7 cellular contexts compared by ENCODE assay signal in the genomic region with DNA sequence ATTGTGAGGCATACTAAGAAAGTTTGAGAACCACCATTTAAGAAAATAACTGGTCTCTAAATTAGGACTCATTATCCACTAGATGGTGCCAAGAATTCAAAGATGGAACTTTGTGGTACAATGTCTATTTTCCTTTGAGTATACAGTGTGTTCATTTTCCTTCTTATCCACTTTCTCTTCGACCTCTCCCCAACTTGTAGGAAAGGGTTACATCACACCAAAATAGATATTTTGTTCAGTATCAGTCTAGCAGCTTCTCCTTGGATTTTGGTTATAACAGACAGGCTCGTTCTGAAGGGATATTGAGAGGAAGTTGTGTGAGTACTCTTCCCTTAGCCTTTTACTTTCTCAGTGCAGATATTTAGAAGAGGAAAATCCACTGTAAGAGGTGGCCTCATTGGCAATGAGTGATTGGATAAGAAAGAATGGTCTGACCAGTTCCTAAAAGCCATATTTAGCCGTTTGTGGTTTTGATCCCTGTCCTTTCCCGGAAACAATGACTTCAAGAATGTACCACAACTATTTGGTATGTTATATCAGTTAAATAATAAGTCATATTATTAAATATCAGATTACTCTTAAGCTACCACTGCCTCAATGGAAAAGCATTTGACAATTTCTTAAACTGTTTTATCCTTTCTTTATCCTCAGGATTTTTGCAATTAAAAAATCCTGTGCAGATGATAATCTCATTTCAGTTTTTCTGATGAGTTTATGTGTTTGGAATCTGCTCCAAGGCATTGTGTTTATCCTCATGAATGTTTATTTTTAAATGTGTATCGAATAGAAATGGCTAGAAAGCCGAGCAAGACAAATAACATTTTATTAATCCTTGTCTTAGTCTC.
A peak's percentile ranks its signal among the peaks of the same experiment; 100 is the strongest.
DNase-seq lines count a peak whose midpoint lies in the region; ATAC-seq and TF ChIP-seq lines count a peak whose summit lies in the region.

No MANE protein-coding gene starts in this region.

- H3K36me3 ChIP-seq in OCI-LY7 (ENCODE audit: insufficient read depth, low read length) = no peaks in the 10 kb centered on the region
- H3K36me3 ChIP-seq in testis (ENCODE audit: low read depth, missing control alignments) = no peaks in the 10 kb centered on the region

- DNase-seq in G401 (ENCODE audit: low spot score) (peak; percentile 69), OCI-LY7 (ENCODE audit: low spot score) (peak; percentile 46), left lobe of liver (ENCODE audit: low spot score) (no peak), testis (no peak)
- peak; percentile 34 for DNase-seq in central memory CD4-positive, alpha-beta T cell

- no peak for TF ChIP-seq POLR2A in testis (IDR thresholded peaks at IDR 0.05)

- no peak overlapping the region for H3K27ac ChIP-seq in OCI-LY7 (ENCODE audit: low read depth, low read length, poor library complexity, severe bottlenecking)
- H3K27ac ChIP-seq in testis = peak overlapping the region in 1 of 2 donors; percentile 59

- H3K4me2 ChIP-seq in OCI-LY7 (ENCODE audit: low read length) = peak overlapping the region; percentile 25; the same call in 1 of the 2 replicates

- CTCF ChIA-PET in OCI-LY7 (lab: Charles Lee; ENCODE audit: unreplicated experiment) = no interaction called here

- no peaks in the 10 kb centered on the region for H4K20me1 ChIP-seq in OCI-LY7 (ENCODE audit: insufficient read depth, low read length)

- H3K9me2 ChIP-seq in OCI-LY7 (ENCODE audit: insufficient read depth, low read length) = no peaks in the 10 kb centered on the region

- in situ Hi-C loops in G401 (cut with HindIII; ENCODE audit: low sequenced_read_pairs) = loop anchor here (25.0 kb wide), 1 partner anchor 183 kb away; no protein-coding TSS in a partner anchor

- H3K9me3 ChIP-seq in OCI-LY7 (ENCODE audit: low read length) (no peaks in the 10 kb centered on the region), testis (no peaks in the 10 kb centered on the region)

- WGBS in testis, 2 donors = 52% methylated on average over 6 of the region's 6 CpGs

- TF ChIP-seq CTCF in OCI-LY7 (conservative IDR thresholded peaks at IDR 0.05; ENCODE audit: low read length) (peak; percentile 76), testis (IDR thresholded peaks at IDR 0.05) (peak in 2 of 3 experiments; percentile 35 to 42)

- H3K27me3 ChIP-seq in testis = no peaks in the 10 kb centered on the region

- no peaks in the 10 kb centered on the region for H3K79me2 ChIP-seq in OCI-LY7 (ENCODE audit: insufficient read depth, low read depth, low read length)

- ATAC-seq in HG02623 (IDR thresholded peaks at IDR 0.05; ENCODE audit: unreplicated experiment) (peak; percentile 32), left lobe of liver (peak; percentile 78), GM21423 (IDR thresholded peaks at IDR 0.05; ENCODE audit: unreplicated experiment) (no peak)

- H2AFZ ChIP-seq in OCI-LY7 (ENCODE audit: low read length) = peak overlapping the region; percentile 60; the same call in 1 of the 2 replicates

- POLR2A ChIA-PET in OCI-LY7 (lab: Charles Lee) = interaction anchor here (1.0 kb wide), 1 partner anchor 17 kb away, joined by 3 read pairs; no protein-coding TSS in a partner anchor

- BruUV-seq in OCI-LY7 (replicated peaks; lab: Mats Ljungman, UMichigan) = no TSS peak

- intact Hi-C loops in OCI-LY7 (cut with micrococcal nuclease; ENCODE audit: unreplicated experiment) (loop anchor here (1.0 kb wide), 1 partner anchor 185 kb away; no protein-coding TSS in a partner anchor), testis (cut with DNase I; ENCODE audit: low total_unique reads) (no loop called here)

- no peaks in the 10 kb centered on the region for H3K4me1 ChIP-seq in OCI-LY7 (ENCODE audit: insufficient read depth, low read length, poor library complexity, severe bottlenecking)
- H3K4me1 ChIP-seq in testis = no peaks in the 10 kb centered on the region

- no peak overlapping the region for H3K4me3 ChIP-seq in OCI-LY7 (ENCODE audit: low read depth, low read length, poor library complexity, severe bottlenecking)
- H3K4me3 ChIP-seq in testis = no peak overlapping the region

Comparison
In these comparisons a context has a peak if more than half of its experiments do, and no peak if none do; other contexts are left out.
1. DNase-seq: peak in G401 (single experiment), OCI-LY7 (single experiment) and central memory CD4-positive, alpha-beta T cell (single experiment); none in left lobe of liver (single experiment) and testis (single experiment).